26 cellular contexts compared by ENCODE assay signal in the genomic region with DNA sequence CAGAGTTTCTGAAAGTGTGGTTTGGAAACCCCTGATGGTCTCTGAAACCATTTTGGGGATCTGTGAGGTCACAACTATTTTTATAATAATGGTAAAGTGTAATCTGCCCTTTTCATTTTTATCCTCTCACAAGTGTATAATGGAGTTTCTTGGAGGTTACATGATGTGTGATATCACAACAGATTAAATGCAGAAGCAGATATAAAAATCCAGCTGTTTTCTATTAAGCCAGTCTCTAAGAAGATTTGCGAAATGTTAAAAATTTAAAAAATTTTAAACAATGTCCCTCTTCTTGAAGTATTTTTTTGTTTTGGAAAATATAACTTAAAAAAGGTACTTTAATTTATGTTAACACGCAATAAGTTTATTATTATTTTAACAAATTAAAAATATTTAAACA.
"Had no signal": no experiment of that assay in that cellular context is flagged by ENCODE, and none has a peak within 500 bp of the region (broad histone marks: within the 10 kb centered on the region; RNA-seq: fewer than 3 reads in every experiment).

No MANE protein-coding gene starts in this region.

- H3K27me3 ChIP-seq: adrenal gland, MG63 had no signal

- H3K4me3 ChIP-seq: adrenal gland, MG63 had no signal

- H3K9me3 ChIP-seq: adrenal gland, MG63 had no signal

- H3K27ac ChIP-seq: adrenal gland, VCaP had no signal

- H3K36me3 ChIP-seq: adrenal gland had no signal

- DNase-seq: activated CD4-positive, alpha-beta memory T cell treated with anti-CD3 and anti-CD28 coated beads, Interleukin-2, amount 10 ng/mL, durations not matched to agents 7 days and 5 days; activated CD4-positive, alpha-beta T cell treated with anti-CD3 and anti-CD28 coated beads for 36 hours; activated CD4-positive, alpha-beta T cell treated with anti-CD3 and anti-CD28 coated beads, Interleukin-2, amount 50 U/mL, for 1 hour; activated gamma-delta T cell; activated naive CD4-positive, alpha-beta T cell treated with anti-CD3 and anti-CD28 coated beads, Interleukin-2, amount 10 ng/mL, durations not matched to agents 7 days and 5 days; activated naive CD8-positive, alpha-beta T cell treated with anti-CD3 and anti-CD28 coated beads for 36 hours; activated T-cell treated with anti-CD3 and anti-CD28 coated beads for 4 hours; activated T-cell treated with anti-CD3 and anti-CD28 coated beads, Interleukin-2, amount 50 U/mL, for 48 hours; adrenal gland; anterior cingulate cortex; MG63; MV-4-11; NCI-H1092 treated with DMSO at 0.1 percent for 48 hours; NCI-H1417 treated with DMSO at 0.1 percent for 48 hours; NCI-H1694; NCI-H2029; NCI-H345; NCI-H510A; NCI-H526 treated with DMSO at 0.1 percent for 48 hours; NCI-H82; NK-92 treated with Interleukin-12 subunit alpha and Interleukin-12 subunit beta, amount 100 ng/mL, for 24 hours; SHP77 treated with DMSO at 0.1 percent for 48 hours; T-helper 17 cell; T-helper 9 cell had no signal

- H3K4me1 ChIP-seq: adrenal gland had no signal

- ATAC-seq: activated CD4-positive, alpha-beta T cell treated with anti-CD3 and anti-CD28 coated beads for 36 hours; activated T-helper 17 cell treated with anti-CD3 and anti-CD28 coated beads, Interleukin-2, amount 50 U/mL, for 72 hours; T-helper 17 cell had no signal
